In genomic region chr4:183098080-183098722, GRCh38 we compare ENCODE assay signal across 8 cellular contexts. TPM values are rescaled to one million over a fixed set of nuclear protein-coding genes. Genes with fewer than 3 reads are reported as not detected.
DNase-seq lines count a peak whose midpoint lies in the region; ATAC-seq, FAIRE-seq and TF ChIP-seq lines count a peak whose summit lies in the region.

No MANE protein-coding gene starts in this region.

- H3K27ac ChIP-seq in HCT116 (ENCODE audit: low read depth, low read length): peak overlapping the region; percentile 93
- H3K27ac ChIP-seq in RWPE2 (ENCODE audit: poor library complexity, severe bottlenecking): peak overlapping the region; percentile 86
- H3K27ac ChIP-seq in GM12878 (ENCODE audit: control insufficient read depth, insufficient read depth): no peak overlapping the region
- no peak overlapping the region for H3K27ac ChIP-seq in WERI-Rb-1

- H3K27me3 ChIP-seq in HCT116 (ENCODE audit: insufficient read depth, low read length) (no peaks in the 10 kb centered on the region), RWPE2 (ENCODE audit: insufficient read depth, poor library complexity, severe bottlenecking) (no peaks in the 10 kb centered on the region), GM12878 (replicated peaks in 1 of 2; ENCODE audit: control insufficient read depth in 2 of 2, insufficient read depth in 2 of 2, low read length in 1 of 2) (peaks cover 5 to 15% of the 10 kb centered on the region in 2 experiments), WERI-Rb-1 (ENCODE audit: insufficient read depth, low read depth, severe bottlenecking) (no peaks in the 10 kb centered on the region)

- SMC1A ChIA-PET in GM12878 (lab: Charles Lee; ENCODE audit: uncharacterized antibody, unreplicated experiment): no interaction called here

- no peak for FAIRE-seq in GM12878 (lab: Jason Lieb, UNC)

- no peak for TF ChIP-seq POLR2A in HCT116 (IDR thresholded peaks at IDR 0.05; ENCODE audit: borderline replicate concordance, extremely low read depth, insufficient read depth, insufficient read length)
- TF ChIP-seq POLR2A in GM12878 (IDR thresholded peaks at IDR 0.05; ENCODE audit: low read depth, low read length): no peak

- H3K36me3 ChIP-seq in HCT116 (ENCODE audit: control insufficient read depth in 1 of 2, insufficient read depth in 2 of 2, low read length in 2 of 2) (no peaks in the 10 kb centered on the region), RWPE2 (ENCODE audit: low read depth) (no peaks in the 10 kb centered on the region), GM12878 (ENCODE audit: control insufficient read depth in 2 of 2, insufficient read depth in 2 of 2, low read length in 1 of 2) (no peaks in the 10 kb centered on the region), WERI-Rb-1 (no peaks in the 10 kb centered on the region)

- TF ChIP-seq CTCF in Calu3 (IDR thresholded peaks at IDR 0.05; ENCODE audit: unreplicated experiment) (no peak), HCT116 (IDR thresholded peaks at IDR 0.05 in 2 of 3, conservative IDR thresholded peaks at IDR 0.05 in 1 of 3; ENCODE audit: borderline replicate concordance in 1 of 3, insufficient read depth in 1 of 3, low read depth in 2 of 3, low read length in 2 of 3) (no peak), RWPE2 (IDR thresholded peaks at IDR 0.05; ENCODE audit: poor library complexity, severe bottlenecking) (no peak), GM12878 (IDR thresholded peaks at IDR 0.05 in 2 of 3, conservative IDR thresholded peaks at IDR 0.05 in 1 of 3; ENCODE audit: control insufficient read depth in 2 of 3, extremely low read depth in 1 of 3, insufficient read depth in 1 of 3, low read depth in 3 of 3, low read length in 3 of 3) (no peak), WERI-Rb-1 (IDR thresholded peaks at IDR 0.05; ENCODE audit: low read depth, low read length) (no peak)

- no TSS peak for BruUV-seq in Calu3 (replicated peaks; lab: Mats Ljungman, UMichigan)
- no TSS peak for BruUV-seq in HCT116 (replicated peaks; lab: Mats Ljungman, UMichigan)
- BruUV-seq in GM12878 (replicated peaks; lab: Mats Ljungman, UMichigan): no TSS peak

- no peaks in the 10 kb centered on the region for H3K9me2 ChIP-seq in HCT116 (ENCODE audit: insufficient read depth)

- 50% methylated on average over 30 of the region's 75 CpGs for WGBS in GM12878 (ENCODE audit: insufficient coverage, insufficient replicate concordance, low lambda C conversion rate, missing lambda C conversion rate)

- H3K79me2 ChIP-seq in HCT116 (ENCODE audit: insufficient read depth, low read length) (peaks cover 37% of the 10 kb centered on the region), GM12878 (ENCODE audit: control insufficient read depth, insufficient read depth, low read length) (no peaks in the 10 kb centered on the region)

- H3K9me3 Mint-ChIP-seq in Calu3 (ENCODE audit: low read depth, unreplicated experiment): no peaks in the 10 kb centered on the region

- H3K9me3 ChIP-seq in HCT116 (ENCODE audit: control insufficient read depth in 1 of 2, insufficient read depth in 1 of 2, low read depth in 1 of 2, low read length in 2 of 2) (no peaks in the 10 kb centered on the region), RWPE2 (ENCODE audit: severe bottlenecking) (no peaks in the 10 kb centered on the region), GM12878 (replicated peaks; ENCODE audit: control insufficient read depth, insufficient read depth, low read length) (no peaks in the 10 kb centered on the region; the same call in 2 of the 3 replicates), WERI-Rb-1 (ENCODE audit: severe bottlenecking) (no peaks in the 10 kb centered on the region)

- intact Hi-C loops in Calu3 (cut with micrococcal nuclease; ENCODE audit: unreplicated experiment) (loop anchor here (2.0 kb wide), 1 partner anchor 143 kb away; no protein-coding TSS in a partner anchor), HCT116 (cut with micrococcal nuclease) (no loop called here), GM12878 (cut with micrococcal nuclease; ENCODE audit: unreplicated experiment) (no loop called here)

- TF ChIP-seq RAD21 in HCT116 (IDR thresholded peaks at IDR 0.05; ENCODE audit: low read depth) (no peak), GM12878 (IDR thresholded peaks at IDR 0.05; ENCODE audit: insufficient read depth, low read depth, low read length) (no peak)

- peak; percentile 50 for DNase-seq in Calu3
- DNase-seq in HCT116 (ENCODE audit: low read depth, low spot score): no peak
- DNase-seq in RWPE2 (ENCODE audit: low spot score): peak; percentile 61
- no peak for DNase-seq in GM12878 (ENCODE audit: low read depth, low spot score)
- no peak for DNase-seq in skeletal muscle cell (ENCODE audit: low read depth)
- no peak for DNase-seq in DMS79 treated with DMSO at 0.1 percent for 48 hours (lab: John Stamatoyannopoulos, UW)
- no peak for DNase-seq in WERI-Rb-1

- no peak overlapping the region for H3K27ac Mint-ChIP-seq in Calu3 (ENCODE audit: unreplicated experiment)

- H2AFZ ChIP-seq in HCT116 (ENCODE audit: low read depth, low read length, poor library complexity, severe bottlenecking) (peak overlapping the region; percentile 57), GM12878 (ENCODE audit: control insufficient read depth, low read depth, low read length) (no peak overlapping the region)

- H3K4me3 Mint-ChIP-seq in Calu3 (ENCODE audit: low read depth, unreplicated experiment): peak overlapping the region; percentile 70

- H3K4me3 ChIP-seq in HCT116 (replicated peaks in 1 of 2; ENCODE audit: low read depth in 1 of 2, low read length in 2 of 2) (peak overlapping the region; percentile 76 to 79), RWPE2 (ENCODE audit: severe bottlenecking) (peak overlapping the region; percentile 89), GM12878 (no peak overlapping the region), iPS-11a (ENCODE audit: low read depth, low read length) (peak overlapping the region; percentile 59), skeletal muscle cell (ENCODE audit: low read depth, low read length) (peak overlapping the region; percentile 90), WERI-Rb-1 (ENCODE audit: low read depth, low read length) (no peak overlapping the region)

- peaks cover 26% of the 10 kb centered on the region for H3K4me1 Mint-ChIP-seq in Calu3 (ENCODE audit: low read depth, unreplicated experiment)

- in situ Hi-C loops in GM12878 (cut with MboI): no loop called here

- no peak for TF ChIP-seq EP300 in GM12878 (IDR thresholded peaks at IDR 0.05; ENCODE audit: borderline replicate concordance in 1 of 2, control insufficient read depth in 1 of 2, low read depth in 2 of 2, low read length in 2 of 2)

- POLR2A ChIA-PET in HCT116 (lab: Charles Lee) (interaction anchor here (1.0 kb wide), 1 partner anchor 25 kb away, joined by 3 read pairs; no protein-coding TSS in a partner anchor), GM12878 (lab: Charles Lee) (no interaction called here)

- CTCF ChIA-PET in Calu3 (lab: Charles Lee): interaction anchor here (0.5 to 1.3 kb wide), 7 partner anchors 25 to 159 kb away, joined by 3 to 5 read pairs (median 3); no protein-coding TSS in a partner anchor
- CTCF ChIA-PET in HCT116 (lab: Charles Lee): interaction anchor here (0.7 to 1.6 kb wide), 5 partner anchors 25 to 164 kb away, joined by 3 to 5 read pairs (median 4); no protein-coding TSS in a partner anchor
- CTCF ChIA-PET in GM12878 (lab: Yijun Ruan, JAX): interaction anchor here (1.1 kb wide), 1 partner anchor 25 kb away, joined by 3 read pairs; no protein-coding TSS in a partner anchor

- H4K20me1 ChIP-seq in HCT116 (ENCODE audit: insufficient read depth) (peaks cover 6% of the 10 kb centered on the region; the same call in 1 of the 2 replicates), GM12878 (ENCODE audit: control insufficient read depth, insufficient read depth) (no peaks in the 10 kb centered on the region)

- RAD21 ChIA-PET in HCT116 (lab: Charles Lee; ENCODE audit: low non-redundant PET in 1 of 2, low total read pairs in 2 of 2, uncharacterized antibody in 2 of 2, unreplicated experiment in 2 of 2): interaction anchor here (0.6 to 1.4 kb wide), 3 partner anchors 25 to 152 kb away, joined by 3 to 4 read pairs (median 3); no protein-coding TSS in a partner anchor
- RAD21 ChIA-PET in GM12878 (lab: Charles Lee; ENCODE audit: unreplicated experiment): no interaction called here

- H3K36me3 Mint-ChIP-seq in Calu3 (ENCODE audit: insufficient read depth, unreplicated experiment): peaks cover 29% of the 10 kb centered on the region

- H3K27me3 Mint-ChIP-seq in Calu3 (ENCODE audit: unreplicated experiment): no peaks in the 10 kb centered on the region

- peak overlapping the region; percentile 85 for H3K9ac ChIP-seq in HCT116 (ENCODE audit: low read length)
- H3K9ac ChIP-seq in GM12878 (ENCODE audit: control insufficient read depth, insufficient read depth, low read length): no peak overlapping the region

- ATAC-seq in HCT116: peak; percentile 48
- ATAC-seq in RWPE2 (ENCODE audit: low read depth): peak; percentile 40
- ATAC-seq in GM12878: peak; percentile 48

- H3K4me1 ChIP-seq in HCT116 (ENCODE audit: control insufficient read depth in 1 of 2, insufficient read depth in 2 of 2, low read length in 2 of 2) (peaks cover 12 to 22% of the 10 kb centered on the region in 2 experiments), RWPE2 (ENCODE audit: insufficient read depth, poor library complexity, severe bottlenecking) (peaks cover 21% of the 10 kb centered on the region), GM12878 (ENCODE audit: control insufficient read depth, insufficient read depth, low read length) (no peaks in the 10 kb centered on the region)

- H3K4me2 ChIP-seq in HCT116 (ENCODE audit: low read length): peak overlapping the region; percentile 92
- peak overlapping the region; percentile 50; the same call in 1 of the 2 replicates for H3K4me2 ChIP-seq in GM12878 (ENCODE audit: control insufficient read depth, insufficient read depth)

RNA-seq across cellular contexts. Expression of gene WWC2, which starts 0.9 kb away (rescaled TPM):
- total RNA-seq in Calu3 (2022) (38.7 and 39.0 TPM in 2 replicates), HCT116 (2021; ENCODE audit: unreplicated experiment) (39.1 TPM), GM12878 (2014; rRNA removed) (under 0.01 TPM in 1 of 2 replicates, not detected in the other), GM12878 (2014; rRNA removed; fragmentation: Illumina TruSeq; extraction: Trizol) (0.05 TPM in 1 of 2 replicates, not detected in the other), GM12878 (2021) (0.19 and 0.72 TPM in 2 replicates)
- polyA plus RNA-seq in HCT116 (2012): 12.9 and 13.1 TPM in 2 replicates
- not detected in 2 replicates for total RNA-seq in GM12878 (2013; cell fraction: nucleolus; rRNA removed)
- not detected for polyA plus RNA-seq in GM12878 (2011; ENCODE audit: low read depth)
- polyA plus RNA-seq in GM12878 (2011; rRNA removed) (0.12 and 0.14 TPM in 2 replicates), GM12878 (2014; fragmentation: Illumina TruSeq; extraction: Trizol) (0.07 TPM in 1 of 2 replicates, not detected in the other), GM12878 (2014; fragmentation: Nextera tagmentation; extraction: Ambion mirVana) (under 1 TPM; 0.02 to 0.03 TPM), GM12878 (2014; rRNA removed) (0.06 TPM in 1 of 2 replicates, not detected in the other), GM12878 (2016; fragmentation: Nextera tagmentation; extraction: Ambion mirVana) (under 1 TPM; 0.04 to 0.06 TPM)
- polyA plus RNA-seq in GM12878 (2011; cell fraction: cytosol; rRNA removed): 0.04 and 0.07 TPM in 2 replicates
- 0.01 and 0.09 TPM in 2 replicates for polyA plus RNA-seq in GM12878 (2011; cell fraction: nucleus; rRNA removed)
- 0.01 TPM in 1 of 2 replicates, not detected in the other for polyA plus RNA-seq in GM12878 (2012)
- polyA minus RNA-seq in GM12878 (2011; rRNA and poly(A)+ RNA removed): 0.15 TPM in 1 of 2 replicates, not detected in the other
- 0.83 TPM in 1 of 2 replicates, not detected in the other for polyA minus RNA-seq in GM12878 (2011; cell fraction: cytosol; rRNA and poly(A)+ RNA removed)
- 0.10 and 0.12 TPM in 2 replicates for polyA minus RNA-seq in GM12878 (2011; cell fraction: nucleus; rRNA and poly(A)+ RNA removed)

Comparison
In these comparisons a context has a peak if more than half of its experiments do, and no peak if none do; other contexts are left out.
1. DNase-seq: peak in Calu3 (single experiment) and RWPE2 (single experiment); none in HCT116 (single experiment), GM12878 (single experiment), skeletal muscle cell (single experiment), DMS79 treated with DMSO at 0.1 percent for 48 hours (single experiment) and WERI-Rb-1 (single experiment).
2. H3K27ac ChIP-seq: peak in HCT116 (single experiment) and RWPE2 (single experiment); none in GM12878 (single experiment) and WERI-Rb-1 (single experiment).
3. H3K4me3 ChIP-seq: peak in HCT116 (2 of 2), RWPE2 (single experiment), iPS-11a (single experiment) and skeletal muscle cell (single experiment); none in GM12878 (single experiment) and WERI-Rb-1 (single experiment).
4. RNA of gene WWC2, which starts 0.9 kb away (total RNA-seq): 39.1 TPM in HCT116 (single experiment) and 38.7 to 39.0 TPM in Calu3; under 0.01 to 0.72 TPM in GM12878; every median in the first group is over 10 times any median in the second.
5. Peak in every context shown above with its lines, with median percentiles within 50 percentile points of each other: ATAC-seq.